Comparison of ENCODE assay signal across 16 cellular contexts in the genomic region with DNA sequence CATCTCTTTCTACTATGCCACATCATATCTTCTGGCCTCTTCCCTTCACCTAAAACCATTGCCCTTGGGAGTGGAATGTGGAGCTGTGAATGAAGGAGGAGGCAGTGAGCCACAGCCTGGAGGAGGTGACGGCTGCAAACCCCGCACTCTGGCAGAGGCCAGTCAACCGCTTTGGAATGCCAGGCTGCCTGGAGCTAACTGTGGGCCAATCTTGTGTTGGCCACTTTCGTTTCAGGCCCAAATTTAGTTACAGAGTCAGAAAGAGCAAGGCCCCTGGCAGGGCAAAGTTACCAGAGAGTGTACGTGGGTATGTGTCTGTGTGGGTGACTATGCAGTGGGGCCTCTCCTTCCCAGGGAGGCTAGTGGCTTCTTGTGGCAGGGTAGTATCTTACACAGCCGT. TPM values are rescaled to one million over a fixed set of nuclear protein-coding genes. Genes with fewer than 3 reads are reported as not detected.
DNase-seq lines count a peak whose midpoint lies in the region; ATAC-seq, FAIRE-seq and TF ChIP-seq lines count a peak whose summit lies in the region.
"Had no signal": no experiment of that assay in that cellular context is flagged by ENCODE, and none has a peak within 500 bp of the region (broad histone marks: within the 10 kb centered on the region; RNA-seq: fewer than 3 reads in every experiment).

No MANE protein-coding gene starts in this region.

- H3K27ac ChIP-seq in heart left ventricle (peak overlapping the region; percentile 67 to 95 (median 84)), psoas muscle (peak overlapping the region; percentile 41), esophagus squamous epithelium (peak overlapping the region in 1 of 4 donors; percentile 19)
- H3K27ac ChIP-seq: SJCRH30 had no signal

- 46 to 64% (median 56%) methylated on average over 6 of the region's 6 CpGs for WGBS in heart left ventricle, 4 donors
- WGBS in psoas muscle, 3 donors, result 44 to 79% (median 53%) methylated on average over 6 of the region's 6 CpGs
- 52 to 56% methylated on average over 3 to 4 of the region's 6 CpGs for WGBS in esophagus squamous epithelium, 2 donors

- peak in 1 of 2 donors; percentile 17 for TF ChIP-seq POLR2A in heart left ventricle (IDR thresholded peaks at IDR 0.05)
- no peak for TF ChIP-seq POLR2A in esophagus squamous epithelium (IDR thresholded peaks at IDR 0.05)

- no peak overlapping the region for H3K4me3 ChIP-seq in adipocyte (ENCODE audit: low read length)
- no peak overlapping the region for H3K4me3 ChIP-seq in heart left ventricle
- H3K4me3 ChIP-seq in psoas muscle, result no peak overlapping the region
- H3K4me3 ChIP-seq in esophagus squamous epithelium, result no peak overlapping the region
- H3K4me3 ChIP-seq: SJCRH30 had no signal

- no peaks in the 10 kb centered on the region for H3K9me3 ChIP-seq in adipocyte (ENCODE audit: control insufficient read depth, low read length)
- H3K9me3 ChIP-seq in heart left ventricle, result no peaks in the 10 kb centered on the region
- H3K9me3 ChIP-seq in psoas muscle, result no peaks in the 10 kb centered on the region
- no peaks in the 10 kb centered on the region for H3K9me3 ChIP-seq in esophagus squamous epithelium
- H3K9me3 ChIP-seq: SJCRH30 had no signal

- H3K27me3 ChIP-seq in adipocyte (replicated peaks; ENCODE audit: control insufficient read depth, insufficient read depth, low read length) (no peaks in the 10 kb centered on the region), heart left ventricle (no peaks in the 10 kb centered on the region), psoas muscle (ENCODE audit: insufficient read depth in 3 of 3, low read length in 2 of 3) (peaks cover 0 to 9% (median 3%) of the 10 kb centered on the region in 3 donors), esophagus squamous epithelium (peaks cover 0 to 3% (median 0%) of the 10 kb centered on the region in 4 donors)

- no peak overlapping the region for H3K9ac ChIP-seq in adipocyte (ENCODE audit: low read length)

- DNase-seq in Daoy (ENCODE audit: low read depth) (peak; percentile 73), adipocyte (ENCODE audit: low read depth) (peak; percentile 76), heart left ventricle (peak in 4 of 5 donors; percentile 59 to 83 (median 74)), psoas muscle (no peak), urothelium cell line (ENCODE audit: low spot score) (no peak), esophagus squamous epithelium (lab: John Stamatoyannopoulos, UW) (no peak), NCI-H748 (lab: John Stamatoyannopoulos, UW; ENCODE audit: unreplicated experiment) (no peak)
- DNase-seq: activated CD4-positive, alpha-beta T cell treated with anti-CD3 and anti-CD28 coated beads for 4 hours; nucleus accumbens; SJCRH30; small intestine; stimulated activated naive B cell treated with anti-CD40 and anti-IgM and Interleukin-4, amounts not matched to agents 10 μg/mL and 1 μg/mL and 100 μg/mL, for 72 hours; T-helper 9 cell had no signal

- no peak for FAIRE-seq in urothelium cell line (lab: Jason Lieb, UNC)
- FAIRE-seq: endometrium, frontal cortex, small intestine had no signal

- H3K4me1 ChIP-seq in adipocyte (ENCODE audit: control insufficient read depth, insufficient read depth, low read length), result peaks cover 20% of the 10 kb centered on the region
- peaks cover 5 to 74% (median 47%) of the 10 kb centered on the region in 12 donors for H3K4me1 ChIP-seq in heart left ventricle
- H3K4me1 ChIP-seq in psoas muscle, result no peaks in the 10 kb centered on the region
- peaks cover 0 to 34% (median 4%) of the 10 kb centered on the region in 3 donors for H3K4me1 ChIP-seq in esophagus squamous epithelium
- H3K4me1 ChIP-seq: SJCRH30 had no signal

- TF ChIP-seq CTCF in heart left ventricle (IDR thresholded peaks at IDR 0.05) (no peak), psoas muscle (IDR thresholded peaks at IDR 0.05) (no peak), esophagus squamous epithelium (IDR thresholded peaks at IDR 0.05) (no peak)

- ATAC-seq in heart left ventricle, result peak; percentile 74 to 89 (median 83)
- ATAC-seq in psoas muscle, result peak; percentile 22 to 76 (median 72)
- no peak for ATAC-seq in GM21423 (IDR thresholded peaks at IDR 0.05; ENCODE audit: unreplicated experiment)
- ATAC-seq: stimulated activated naive B cell treated with anti-CD40 and anti-IgM and Interleukin-4, amounts not matched to agents 10 μg/mL and 1 μg/mL and 100 μg/mL, for 72 hours had no signal

- H3K36me3 ChIP-seq in adipocyte (ENCODE audit: control insufficient read depth, insufficient read depth, low read length, severe bottlenecking) (no peaks in the 10 kb centered on the region), heart left ventricle (peaks cover 0 to 9% (median 0%) of the 10 kb centered on the region in 9 donors), psoas muscle (ENCODE audit: insufficient read depth in 1 of 2, low read depth in 1 of 2) (no peaks in the 10 kb centered on the region), esophagus squamous epithelium (no peaks in the 10 kb centered on the region)
- H3K36me3 ChIP-seq: SJCRH30 had no signal

- intact Hi-C loops in heart left ventricle (cut with DNase I), result no loop called here
- intact Hi-C loops in psoas muscle (cut with DNase I), result no loop called here
- intact Hi-C loops in esophagus squamous epithelium (cut with DNase I), result no loop called here

RNA-seq across cellular contexts. Expression of gene CACNA1C, which starts 40.1 kb away (rescaled TPM):
- total RNA-seq in Daoy (2014; rRNA removed; shearing (Covaris generic)), result 0.65 and 1.8 TPM in 2 replicates
- 100 to 1,000 TPM in 8 of 9 donors, 10 to 100 TPM in 1; 77.6 to 196 (median 165) TPM for total RNA-seq in heart left ventricle
- polyA plus RNA-seq in heart left ventricle, result 10 to 100 TPM; 41.9 to 68.2 TPM
- 1 to 10 TPM in 3 of 4 donors, under 1 TPM in 1; 0.95 to 2.9 (median 1.3) TPM for total RNA-seq in psoas muscle
- under 1 TPM; 0.26 to 0.48 (median 0.46) TPM for polyA plus RNA-seq in psoas muscle
- total RNA-seq in esophagus squamous epithelium, result 10 to 100 TPM in 1 of 4 donors, 1 to 10 TPM in 3; 1.5 to 13.5 (median 2.1) TPM
- total RNA-seq: SJCRH30 had no signal

Comparison
In these comparisons a context has a peak if more than half of its experiments do, and no peak if none do; other contexts are left out.
1. DNase-seq: peak in Daoy (single experiment), adipocyte (single experiment) and heart left ventricle (4 of 5); none in psoas muscle (0 of 2), urothelium cell line (single experiment), esophagus squamous epithelium (single experiment) and NCI-H748 (single experiment).
2. RNA of gene CACNA1C, which starts 40.1 kb away (total RNA-seq): 77.6 to 196 TPM in heart left ventricle; 1.5 to 13.5 TPM in esophagus squamous epithelium, 0.65 to 1.8 TPM in Daoy and 0.95 to 2.9 TPM in psoas muscle; every median in the first group is over 4 times any median in the second.